Comparison of ENCODE assay signal across 13 cellular contexts in genomic region chr14:53126705-53127104, GRCh38. TPM values are rescaled to one million over a fixed set of nuclear protein-coding genes. Genes with fewer than 3 reads are reported as not detected.
A peak's percentile ranks its signal among the peaks of the same experiment; 100 is the strongest.
DNase-seq lines count a peak whose midpoint lies in the region; ATAC-seq, FAIRE-seq and TF ChIP-seq lines count a peak whose summit lies in the region.
"Had no signal": no experiment of that assay in that cellular context is flagged by ENCODE, and none has a peak within 500 bp of the region (broad histone marks: within the 10 kb centered on the region; RNA-seq: fewer than 3 reads in every experiment).

No MANE protein-coding gene starts in this region.

- TF ChIP-seq RAD21 in GM12878 (IDR thresholded peaks at IDR 0.05; ENCODE audit: insufficient read depth, low read depth, low read length): no peak

- H3K79me2 ChIP-seq in GM12878 (ENCODE audit: control insufficient read depth, insufficient read depth, low read length): peaks cover 79% of the 10 kb centered on the region
- H3K79me2 ChIP-seq in osteoblast (ENCODE audit: insufficient read depth, low read length): peaks cover 58% of the 10 kb centered on the region

- TF ChIP-seq EP300 in GM12878 (IDR thresholded peaks at IDR 0.05; ENCODE audit: borderline replicate concordance in 1 of 2, control insufficient read depth in 1 of 2, low read depth in 2 of 2, low read length in 2 of 2): no peak

- SMC1A ChIA-PET in GM12878 (lab: Charles Lee; ENCODE audit: uncharacterized antibody, unreplicated experiment): interaction anchor here (0.8 to 2.0 kb wide), 11 partner anchors 9 to 385 kb away, joined by 3 to 17 read pairs (median 7); partner anchors contain the start of gene DDHD1

- H4K20me1 ChIP-seq in GM12878 (ENCODE audit: control insufficient read depth, insufficient read depth) (no peaks in the 10 kb centered on the region), osteoblast (ENCODE audit: insufficient read depth, low read length) (no peaks in the 10 kb centered on the region)

- no peak for TF ChIP-seq POLR2A in GM12878 (IDR thresholded peaks at IDR 0.05; ENCODE audit: low read depth, low read length)

- ATAC-seq in HG02885 (IDR thresholded peaks at IDR 0.05; ENCODE audit: poor library complexity, unreplicated experiment): peak; percentile 65
- peak; percentile 45 for ATAC-seq in GM12878
- ATAC-seq in GM18909 (IDR thresholded peaks at IDR 0.05; ENCODE audit: poor library complexity, unreplicated experiment): no peak
- no peak for ATAC-seq in pancreas

- POLR2A ChIA-PET in GM12878 (lab: Charles Lee) (interaction anchor here (0.5 to 1.3 kb wide), 4 partner anchors 8 to 44 kb away, joined by 3 to 6 read pairs (median 4); partner anchors contain the start of gene DDHD1), Caco-2 (lab: Charles Lee) (no interaction called here)

- peaks cover 4% of the 10 kb centered on the region for H3K4me1 ChIP-seq in GM12878 (ENCODE audit: control insufficient read depth, insufficient read depth, low read length)
- peaks cover 7% of the 10 kb centered on the region for H3K4me1 ChIP-seq in osteoblast (ENCODE audit: insufficient read depth, low read length)
- no peaks in the 10 kb centered on the region for H3K4me1 ChIP-seq in Caco-2
- peaks cover 0 to 10% (median 5%) of the 10 kb centered on the region in 3 donors for H3K4me1 ChIP-seq in pancreas

- CTCF ChIA-PET in GM12878 (lab: Yijun Ruan, JAX): no interaction called here
- CTCF ChIA-PET in Caco-2 (lab: Charles Lee): no interaction called here

- H3K4me2 ChIP-seq in GM12878 (ENCODE audit: control insufficient read depth, insufficient read depth) (peak overlapping the region; percentile 81), osteoblast (ENCODE audit: insufficient read depth, low read length) (peak overlapping the region; percentile 68)

- no peak overlapping the region for H3K4me3 Mint-ChIP-seq in Caco-2 (ENCODE audit: unreplicated experiment)

- H3K36me3 Mint-ChIP-seq in Caco-2 (ENCODE audit: insufficient read depth, unreplicated experiment): no peaks in the 10 kb centered on the region

- H3K27me3 Mint-ChIP-seq in Caco-2 (ENCODE audit: insufficient read depth, unreplicated experiment): no peaks in the 10 kb centered on the region

- intact Hi-C loops in GM12878 (cut with micrococcal nuclease; ENCODE audit: unreplicated experiment) (no loop called here), Caco-2 (cut with micrococcal nuclease; ENCODE audit: unreplicated experiment) (no loop called here), pancreas (cut with DNase I) (no loop called here)

- in situ Hi-C loops in GM12878 (cut with MboI): no loop called here

- no peaks in the 10 kb centered on the region for H3K4me1 Mint-ChIP-seq in Caco-2 (ENCODE audit: low read depth, unreplicated experiment)

- FAIRE-seq in GM12878 (lab: Jason Lieb, UNC) (no peak), pancreas (lab: Jason Lieb, UNC) (no peak)

- H3K27me3 ChIP-seq in GM12878 (replicated peaks in 1 of 2; ENCODE audit: control insufficient read depth in 2 of 2, insufficient read depth in 2 of 2, low read length in 1 of 2) (no peaks in the 10 kb centered on the region), osteoblast (ENCODE audit: insufficient read depth, low read length) (no peaks in the 10 kb centered on the region), Caco-2 (replicated peaks; ENCODE audit: control insufficient read depth, insufficient read depth, low read length) (no peaks in the 10 kb centered on the region), pancreas (no peaks in the 10 kb centered on the region)

- RAD21 ChIA-PET in GM12878 (lab: Charles Lee; ENCODE audit: unreplicated experiment): interaction anchor here (0.8 to 1.3 kb wide), 4 partner anchors 16 to 26 kb away, joined by 3 to 6 read pairs (median 6); partner anchors contain the start of gene DDHD1

- H3K27ac ChIP-seq in GM12878 (ENCODE audit: control insufficient read depth, insufficient read depth) (peak overlapping the region; percentile 71), osteoblast (ENCODE audit: low read depth, low read length) (peak overlapping the region; percentile 61), pancreas (no peak overlapping the region)

- H3K9me3 Mint-ChIP-seq in Caco-2 (ENCODE audit: unreplicated experiment): no peaks in the 10 kb centered on the region

- DNase-seq in EH (ENCODE audit: low read depth): peak; percentile 15
- no peak for DNase-seq in GM12878 (ENCODE audit: low read depth, low spot score)
- DNase-seq in osteoblast (ENCODE audit: insufficient read length, low spot score, missing footprints): peak; percentile 35
- no peak for DNase-seq in Caco-2
- DNase-seq in stimulated activated CD4-positive, alpha-beta T cell treated with anti-CD3 and anti-CD28 coated beads, Interleukin-4, amount 100 ng/mL, for 1 hour: no peak
- DNase-seq in pancreas: no peak
- DNase-seq: activated CD8-positive, alpha-beta memory T cell treated with anti-CD3 and anti-CD28 coated beads, Interleukin-2, amount 50 U/mL, for 4 hours; GF-D8; kidney glomerular epithelial cell; NCI-H146; stimulated activated naive CD4-positive, alpha-beta T cell treated with Interleukin-2 at 50 U/mL for 16 hours had no signal

- WGBS in GM12878 (ENCODE audit: insufficient coverage, insufficient replicate concordance, low lambda C conversion rate, missing lambda C conversion rate): 30% methylated on average over 6 of the region's 6 CpGs
- WGBS in pancreas, 2 donors: 47 to 54% methylated on average over 6 of the region's 6 CpGs

- H3K9me3 ChIP-seq in GM12878 (replicated peaks; ENCODE audit: control insufficient read depth, insufficient read depth, low read length) (peaks cover 13% of the 10 kb centered on the region), osteoblast (ENCODE audit: low read depth, low read length) (no peaks in the 10 kb centered on the region), Caco-2 (no peaks in the 10 kb centered on the region), pancreas (no peaks in the 10 kb centered on the region)

- H3K4me3 ChIP-seq in GM12878 (peak overlapping the region; percentile 20), osteoblast (ENCODE audit: insufficient read depth, low read length) (peak overlapping the region; percentile 40), Caco-2 (ENCODE audit: low read depth, low read length) (no peak overlapping the region), pancreas (no peak overlapping the region)

- peaks cover 0 to 5% of the 10 kb centered on the region in 2 experiments; a peak in 3 of 4 replicates for H3K36me3 ChIP-seq in GM12878 (ENCODE audit: control insufficient read depth in 2 of 2, insufficient read depth in 2 of 2, low read length in 1 of 2)
- H3K36me3 ChIP-seq in osteoblast (ENCODE audit: insufficient read depth, low read length): no peaks in the 10 kb centered on the region
- no peaks in the 10 kb centered on the region for H3K36me3 ChIP-seq in Caco-2 (ENCODE audit: control insufficient read depth, insufficient read depth, low read length)
- no peaks in the 10 kb centered on the region for H3K36me3 ChIP-seq in pancreas

- no peak overlapping the region; the same call in 1 of the 2 replicates for H3K9ac ChIP-seq in GM12878 (ENCODE audit: control insufficient read depth, insufficient read depth, low read length)

- H2AFZ ChIP-seq in GM12878 (ENCODE audit: control insufficient read depth, low read depth, low read length): no peak overlapping the region
- no peak overlapping the region for H2AFZ ChIP-seq in osteoblast (ENCODE audit: low read length)

- H3K27ac Mint-ChIP-seq in Caco-2 (ENCODE audit: unreplicated experiment): no peak overlapping the region

- TF ChIP-seq CTCF in GM12878 (IDR thresholded peaks at IDR 0.05 in 2 of 3, conservative IDR thresholded peaks at IDR 0.05 in 1 of 3; ENCODE audit: control insufficient read depth in 2 of 3, extremely low read depth in 1 of 3, insufficient read depth in 1 of 3, low read depth in 3 of 3, low read length in 3 of 3): no peak
- no peak for TF ChIP-seq CTCF in osteoblast (IDR thresholded peaks at IDR 0.05; ENCODE audit: extremely low read depth, low read depth, low read length)
- no peak for TF ChIP-seq CTCF in Caco-2 (IDR thresholded peaks at IDR 0.05; ENCODE audit: insufficient read depth in 1 of 2, low read depth in 1 of 2, low read length in 1 of 2, severe bottlenecking in 1 of 2, unreplicated experiment in 1 of 2)
- TF ChIP-seq CTCF in pancreas (IDR thresholded peaks at IDR 0.05): no peak

- BruUV-seq in GM12878 (replicated peaks; lab: Mats Ljungman, UMichigan) (no TSS peak), Caco-2 (replicated peaks; lab: Mats Ljungman, UMichigan) (no TSS peak)

TF ChIP-seq in GM12878, 131 proteins besides CTCF, POLR2A, EP300 and RAD21:
- TF ChIP-seq BHLHE40 (IDR thresholded peaks at IDR 0.05; ENCODE audit: borderline replicate concordance in 1 of 2, low read depth in 2 of 2, low read length in 1 of 2): peak; percentile 54 to 66
- TF ChIP-seq MEF2A (IDR thresholded peaks at IDR 0.05; ENCODE audit: insufficient read depth, low read depth, low read length): peak; percentile 62; the same call in 1 of the 2 replicates
- TF ChIP-seq RAD51 (IDR thresholded peaks at IDR 0.05): peak; percentile 55; the same call in 1 of the 2 replicates
- TF ChIP-seq MEF2B (IDR thresholded peaks at IDR 0.05; ENCODE audit: partially characterized antibody, poor library complexity, severe bottlenecking): peak; percentile 27
- no peak for TF ChIP-seq MXI1 (IDR thresholded peaks at IDR 0.05; ENCODE audit: low read depth, low read length)
- TF ChIP-seq ZBED1 (IDR thresholded peaks at IDR 0.05; ENCODE audit: borderline replicate concordance): no peak

RNA-seq across cellular contexts. Expression of gene DDHD1, which starts 26.4 kb away (rescaled TPM):
- 898 and 917 TPM in 2 replicates for total RNA-seq in GM12878 (2013; cell fraction: nucleolus; rRNA removed)
- total RNA-seq in GM12878 (2014; rRNA removed) (30.0 and 36.4 TPM in 2 replicates), GM12878 (2014; rRNA removed; fragmentation: Illumina TruSeq; extraction: Trizol) (52.3 and 57.1 TPM in 2 replicates), GM12878 (2021) (39.5 and 40.1 TPM in 2 replicates), osteoblast (30.0 and 38.0 TPM in 2 replicates), Caco-2 (2022) (8.8 and 9.0 TPM in 2 replicates), pancreas (1 to 10 TPM; 3.8 to 6.9 (median 4.9) TPM)
- 9.8 TPM for polyA plus RNA-seq in GM12878 (2011; ENCODE audit: low read depth)
- polyA plus RNA-seq in GM12878 (2011; rRNA removed) (26.8 and 41.3 TPM in 2 replicates), GM12878 (2014; fragmentation: Illumina TruSeq; extraction: Trizol) (26.9 and 38.2 TPM in 2 replicates), GM12878 (2014; fragmentation: Nextera tagmentation; extraction: Ambion mirVana) (1 to 10 TPM; 7.7 to 10.0 TPM), GM12878 (2014; rRNA removed) (20.3 and 24.2 TPM in 2 replicates), GM12878 (2016; fragmentation: Nextera tagmentation; extraction: Ambion mirVana) (10 to 100 TPM; 37.7 to 42.3 TPM), pancreas (1 to 10 TPM; 3.5 to 3.6 TPM)
- polyA plus RNA-seq in GM12878 (2011; cell fraction: cytosol; rRNA removed): 8.2 TPM in 2 replicates
- 33.8 and 37.3 TPM in 2 replicates for polyA plus RNA-seq in GM12878 (2011; cell fraction: nucleus; rRNA removed)
- polyA plus RNA-seq in GM12878 (2012): 13.6 and 15.0 TPM in 2 replicates
- 40.4 and 48.1 TPM in 2 replicates for polyA minus RNA-seq in GM12878 (2011; rRNA and poly(A)+ RNA removed)
- polyA minus RNA-seq in GM12878 (2011; cell fraction: cytosol; rRNA and poly(A)+ RNA removed): 9.8 and 11.6 TPM in 2 replicates
- 70.1 and 116 TPM in 2 replicates for polyA minus RNA-seq in GM12878 (2011; cell fraction: nucleus; rRNA and poly(A)+ RNA removed)

Comparison
In these comparisons a context has a peak if more than half of its experiments do, and no peak if none do; other contexts are left out.
1. DNase-seq: peak in EH (single experiment) and osteoblast (single experiment); none in GM12878 (single experiment), Caco-2 (0 of 2), stimulated activated CD4-positive, alpha-beta T cell treated with anti-CD3 and anti-CD28 coated beads, Interleukin-4, amount 100 ng/mL, for 1 hour (single experiment) and pancreas (0 of 6).
2. ATAC-seq: peak in HG02885 (single experiment) and GM12878 (single experiment); none in GM18909 (single experiment) and pancreas (0 of 4).
3. H3K27ac ChIP-seq: peak in GM12878 (single experiment) and osteoblast (single experiment); none in pancreas (0 of 4).
4. H3K4me3 ChIP-seq: peak in GM12878 (single experiment) and osteoblast (single experiment); none in Caco-2 (single experiment) and pancreas (0 of 4).